24 cellular contexts compared by ENCODE assay signal in the genomic region with DNA sequence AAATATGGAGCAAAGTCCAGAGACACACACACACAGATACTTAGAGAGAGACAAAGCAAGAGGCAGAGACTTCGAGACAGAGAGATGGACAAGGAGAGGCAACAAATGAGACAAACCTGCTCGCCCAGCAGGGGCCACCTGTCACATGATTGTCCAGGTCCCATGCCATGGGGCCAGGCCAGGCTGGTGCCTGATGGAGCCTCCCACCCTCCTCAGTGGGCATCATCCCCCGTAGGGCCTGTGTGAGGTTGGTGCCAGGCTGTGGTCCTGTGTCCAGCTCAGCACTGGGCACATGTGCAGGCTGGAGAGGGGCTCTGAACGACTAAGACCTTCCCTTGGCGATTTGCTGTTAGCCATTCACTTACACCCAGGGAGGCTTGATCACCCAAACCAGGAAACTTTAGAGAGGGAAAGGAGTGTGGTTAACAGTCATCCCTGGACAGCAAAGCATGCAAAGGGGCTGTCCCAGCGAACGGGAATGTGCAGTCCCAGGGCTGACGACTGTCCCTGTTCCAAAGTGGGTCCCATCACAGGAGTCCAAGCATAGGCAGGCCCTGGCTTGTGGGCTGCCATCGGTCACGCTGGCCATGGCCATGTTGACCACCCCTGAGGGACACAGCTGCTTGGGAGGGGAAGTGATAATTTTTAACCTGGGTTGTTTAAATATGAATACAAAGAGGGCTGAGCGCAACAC. TPM values are rescaled to one million over a fixed set of nuclear protein-coding genes. Genes with fewer than 3 reads are reported as not detected.
"Had no signal": no experiment of that assay in that cellular context is flagged by ENCODE, and none has a peak within 500 bp of the region (broad histone marks: within the 10 kb centered on the region; RNA-seq: fewer than 3 reads in every experiment).

No MANE protein-coding gene starts in this region.

- H3K36me3 Mint-ChIP-seq: activated CD4-positive, alpha-beta memory T cell treated with anti-CD3 and anti-CD28 coated beads for 36 hours; activated naive CD8-positive, alpha-beta T cell treated with anti-CD3 and anti-CD28 coated beads for 36 hours; memory B cell; natural killer cell treated with Interleukin-12 subunit alpha and Interleukin-12 subunit beta and Interleukin-15 and Interleukin-18, amount 100 ng/mL, for 72 hours; stimulated activated naive B cell treated with anti-CD40 and anti-IgM and Interleukin-4, amounts not matched to agents 10 μg/mL and 1 μg/mL and 100 μg/mL, for 72 hours had no signal

- FAIRE-seq: astrocyte, endothelial cell of umbilical vein, islet of Langerhans had no signal

- H3K9me3 Mint-ChIP-seq: activated CD4-positive, alpha-beta memory T cell treated with anti-CD3 and anti-CD28 coated beads for 36 hours; activated naive CD8-positive, alpha-beta T cell treated with anti-CD3 and anti-CD28 coated beads for 36 hours; natural killer cell treated with Interleukin-12 subunit alpha and Interleukin-12 subunit beta and Interleukin-15 and Interleukin-18, amount 100 ng/mL, for 72 hours; stimulated activated naive B cell treated with anti-CD40 and anti-IgM and Interleukin-4, amounts not matched to agents 10 μg/mL and 1 μg/mL and 100 μg/mL, for 72 hours had no signal

- H3K4me3 ChIP-seq: esophagus squamous epithelium, gastroesophageal sphincter, transverse colon had no signal

- H2AFZ ChIP-seq: parathyroid adenoma had no signal

- H3K79me2 ChIP-seq: parathyroid adenoma had no signal

- DNase-seq: activated CD4-positive, alpha-beta memory T cell treated with anti-CD3 and anti-CD28 coated beads for 36 hours; activated CD4-positive, alpha-beta T cell treated with anti-CD3 and anti-CD28 coated beads for 48 hours; activated naive CD4-positive, alpha-beta T cell treated with Interleukin-2 at 50 U/mL for 16 hours; activated naive CD8-positive, alpha-beta T cell treated with anti-CD3 and anti-CD28 coated beads for 36 hours; activated T-cell treated with anti-CD3 and anti-CD28 coated beads for 4 hours; central memory CD4-positive, alpha-beta T cell; dermis blood vessel endothelial cell; effector CD8-positive, alpha-beta T cell; esophagus squamous epithelium; left colon; right cardiac atrium; stimulated activated CD4-positive, alpha-beta T cell treated with anti-CD3 and anti-CD28 coated beads, Interleukin-2, amount 100 ng/mL, for 24 hours; stimulated activated naive B cell treated with anti-CD40 and anti-IgM and Interleukin-4, amounts not matched to agents 10 μg/mL and 1 μg/mL and 100 μg/mL, for 72 hours; T-helper 1 cell; transverse colon had no signal

- H3K27me3 ChIP-seq: neutrophil, transverse colon had no signal

- H3K4me3 Mint-ChIP-seq: activated CD4-positive, alpha-beta memory T cell treated with anti-CD3 and anti-CD28 coated beads for 36 hours; activated naive CD8-positive, alpha-beta T cell treated with anti-CD3 and anti-CD28 coated beads for 36 hours; memory B cell; natural killer cell treated with Interleukin-12 subunit alpha and Interleukin-12 subunit beta and Interleukin-15 and Interleukin-18, amount 100 ng/mL, for 72 hours; stimulated activated naive B cell treated with anti-CD40 and anti-IgM and Interleukin-4, amounts not matched to agents 10 μg/mL and 1 μg/mL and 100 μg/mL, for 72 hours had no signal

- H3K9me3 ChIP-seq: esophagus squamous epithelium, gastroesophageal sphincter, neutrophil, transverse colon had no signal

- ATAC-seq: gastroesophageal sphincter; left colon; right cardiac atrium; stimulated activated naive B cell treated with anti-CD40 and anti-IgM and Interleukin-4, amounts not matched to agents 10 μg/mL and 1 μg/mL and 100 μg/mL, for 72 hours had no signal

- H3K9ac ChIP-seq: parathyroid adenoma had no signal

- H3K36me3 ChIP-seq: esophagus squamous epithelium, gastroesophageal sphincter, neutrophil, transverse colon had no signal

- H3K27ac ChIP-seq: esophagus squamous epithelium, gastroesophageal sphincter, neutrophil, parathyroid adenoma, transverse colon had no signal

- H3K27ac Mint-ChIP-seq: activated CD4-positive, alpha-beta memory T cell treated with anti-CD3 and anti-CD28 coated beads for 36 hours; activated naive CD8-positive, alpha-beta T cell treated with anti-CD3 and anti-CD28 coated beads for 36 hours; memory B cell; natural killer cell treated with Interleukin-12 subunit alpha and Interleukin-12 subunit beta and Interleukin-15 and Interleukin-18, amount 100 ng/mL, for 72 hours; stimulated activated naive B cell treated with anti-CD40 and anti-IgM and Interleukin-4, amounts not matched to agents 10 μg/mL and 1 μg/mL and 100 μg/mL, for 72 hours had no signal

- H3K4me1 ChIP-seq: gastroesophageal sphincter, parathyroid adenoma, transverse colon had no signal

- H3K4me1 Mint-ChIP-seq: activated naive CD8-positive, alpha-beta T cell treated with anti-CD3 and anti-CD28 coated beads for 36 hours; memory B cell; stimulated activated naive B cell treated with anti-CD40 and anti-IgM and Interleukin-4, amounts not matched to agents 10 μg/mL and 1 μg/mL and 100 μg/mL, for 72 hours had no signal

RNA-seq across cellular contexts. Expression of a gene that starts 38.4 kb away (rescaled TPM):
- total RNA-seq: activated CD4-positive, alpha-beta memory T cell treated with anti-CD3 and anti-CD28 coated beads for 36 hours; activated naive CD8-positive, alpha-beta T cell treated with anti-CD3 and anti-CD28 coated beads for 36 hours; endothelial cell of umbilical vein; natural killer cell treated with Interleukin-12 subunit alpha and Interleukin-12 subunit beta and Interleukin-15 and Interleukin-18, amount 100 ng/mL, for 72 hours; pulmonary artery endothelial cell had no signal
- polyA plus RNA-seq: endothelial cell of umbilical vein had no signal
